ENCODE assay signal across 9 cellular contexts in genomic region chr1:160204526-160205241, GRCh38. TPM values are rescaled to one million over a fixed set of nuclear protein-coding genes. Genes with fewer than 3 reads are reported as not detected.
DNase-seq lines count a peak whose midpoint lies in the region; ATAC-seq, FAIRE-seq and TF ChIP-seq lines count a peak whose summit lies in the region.
"Had no signal": no experiment of that assay in that cellular context is flagged by ENCODE, and none has a peak within 500 bp of the region (broad histone marks: within the 10 kb centered on the region; RNA-seq: fewer than 3 reads in every experiment).

No MANE protein-coding gene starts in this region.

- intact Hi-C loops in CD8-positive, alpha-beta T cell (cut with DNase I, micrococcal nuclease), result loop anchor here (2.0 to 5.0 kb wide), 5 partner anchors 53 to 104 kb away; partner anchors contain the start of genes DCAF8 (in 1 of the 2) and PEX19 (in 1 of the 2)
- intact Hi-C loops in activated CD4-positive, alpha-beta memory T cell treated with anti-CD3 and anti-CD28 coated beads for 36 hours (cut with micrococcal nuclease), result loop anchor here (5.0 kb wide), 1 partner anchor 107 kb away; the partner anchor contains the start of gene IGSF8

- peak overlapping the region; percentile 40; the same call in 1 of the 2 replicates for H3K9ac ChIP-seq in iPS-20b (ENCODE audit: low read depth, low read length)
- peak overlapping the region in 1 of 5 donors; percentile 63 for H3K9ac ChIP-seq in subcutaneous abdominal adipose tissue (ENCODE audit: low read length in 5 of 5)

- no peak overlapping the region for H3K27ac ChIP-seq in CD8-positive, alpha-beta T cell (ENCODE audit: low read depth, low read length)
- no peak overlapping the region for H3K27ac ChIP-seq in iPS-20b (ENCODE audit: low read length)
- peak overlapping the region; percentile 68 for H3K27ac ChIP-seq in subcutaneous abdominal adipose tissue (ENCODE audit: low read depth, low read length)

- no peaks in the 10 kb centered on the region for H3K27me3 ChIP-seq in CD8-positive, alpha-beta T cell (ENCODE audit: insufficient read depth, low read length)
- H3K27me3 ChIP-seq in iPS-20b (ENCODE audit: insufficient read depth, low read length) (no peaks in the 10 kb centered on the region), subcutaneous abdominal adipose tissue (ENCODE audit: control insufficient read depth in 5 of 5, insufficient read depth in 4 of 5, low read length in 5 of 5) (no peaks in the 10 kb centered on the region)

- DNase-seq in CD8-positive, alpha-beta T cell, result no peak
- peak; percentile 33 for DNase-seq in activated CD4-positive, alpha-beta memory T cell treated with anti-CD3 and anti-CD28 coated beads for 36 hours
- DNase-seq in urothelium cell line (ENCODE audit: low spot score) (no peak), NCI-H2227 (lab: John Stamatoyannopoulos, UW; ENCODE audit: unreplicated experiment) (no peak)

- no peaks in the 10 kb centered on the region for H3K27me3 Mint-ChIP-seq in CD8-positive, alpha-beta T cell (ENCODE audit: low read depth)
- H3K27me3 Mint-ChIP-seq in activated CD4-positive, alpha-beta memory T cell treated with anti-CD3 and anti-CD28 coated beads for 36 hours, result no peaks in the 10 kb centered on the region

- no peak for TF ChIP-seq CTCF in CD8-positive, alpha-beta T cell (IDR thresholded peaks at IDR 0.05)

- H3K4me1 ChIP-seq in CD8-positive, alpha-beta T cell (ENCODE audit: insufficient read depth, low read length), result peaks cover 19% of the 10 kb centered on the region
- H3K4me1 ChIP-seq in iPS-20b (ENCODE audit: insufficient read depth, low read length), result peaks cover 33% of the 10 kb centered on the region
- peaks cover 3 to 55% (median 47%) of the 10 kb centered on the region in 5 donors for H3K4me1 ChIP-seq in subcutaneous abdominal adipose tissue (ENCODE audit: control insufficient read depth in 5 of 5, insufficient read depth in 5 of 5, low read length in 5 of 5)

- H3K4me3 Mint-ChIP-seq in CD8-positive, alpha-beta T cell, result peak overlapping the region; percentile 90
- peak overlapping the region; percentile 87 for H3K4me3 Mint-ChIP-seq in activated CD4-positive, alpha-beta memory T cell treated with anti-CD3 and anti-CD28 coated beads for 36 hours

- H3K36me3 Mint-ChIP-seq in CD8-positive, alpha-beta T cell, result peaks cover 6% of the 10 kb centered on the region
- H3K36me3 Mint-ChIP-seq in activated CD4-positive, alpha-beta memory T cell treated with anti-CD3 and anti-CD28 coated beads for 36 hours, result peaks cover 4% of the 10 kb centered on the region

- ATAC-seq in CD8-positive, alpha-beta T cell, result no peak
- ATAC-seq in GM19324 (IDR thresholded peaks at IDR 0.05; ENCODE audit: low FRiP score, unreplicated experiment), result peak; percentile 59
- ATAC-seq in HG03378 (IDR thresholded peaks at IDR 0.05; ENCODE audit: unreplicated experiment), result peak; percentile 77

- no peaks in the 10 kb centered on the region for H3K36me3 ChIP-seq in CD8-positive, alpha-beta T cell (ENCODE audit: insufficient read depth, low read length)
- H3K36me3 ChIP-seq in iPS-20b (ENCODE audit: insufficient read depth, low read depth, low read length) (peaks cover 16% of the 10 kb centered on the region), subcutaneous abdominal adipose tissue (ENCODE audit: control insufficient read depth in 5 of 5, insufficient read depth in 5 of 5, low read length in 5 of 5) (peaks cover 0 to 25% (median 10%) of the 10 kb centered on the region in 5 donors)

- H3K9me3 ChIP-seq in CD8-positive, alpha-beta T cell (ENCODE audit: low read length), result no peaks in the 10 kb centered on the region
- H3K9me3 ChIP-seq in iPS-20b (ENCODE audit: insufficient read depth, low read depth, low read length) (no peaks in the 10 kb centered on the region), subcutaneous abdominal adipose tissue (ENCODE audit: control insufficient read depth in 5 of 5, low read length in 5 of 5) (no peaks in the 10 kb centered on the region)

- no peaks in the 10 kb centered on the region for H3K9me3 Mint-ChIP-seq in CD8-positive, alpha-beta T cell
- H3K9me3 Mint-ChIP-seq in activated CD4-positive, alpha-beta memory T cell treated with anti-CD3 and anti-CD28 coated beads for 36 hours, result no peaks in the 10 kb centered on the region

- POLR2A ChIA-PET in CD8-positive, alpha-beta T cell (lab: Charles Lee), result interaction anchor here (0.9 to 1.4 kb wide), 3 partner anchors 8 to 87 kb away, joined by 3 read pairs; no protein-coding TSS in a partner anchor
- POLR2A ChIA-PET in activated CD4-positive, alpha-beta memory T cell treated with anti-CD3 and anti-CD28 coated beads for 36 hours (lab: Charles Lee), result interaction anchor here (1.0 to 1.6 kb wide), 2 partner anchors 58 to 80 kb away, joined by 3 to 4 read pairs; partner anchors contain the start of gene PEX19

- H3K4me3 ChIP-seq in CD8-positive, alpha-beta T cell (ENCODE audit: low read depth, low read length), result peak overlapping the region; percentile 40
- H3K4me3 ChIP-seq in iPS-20b (ENCODE audit: low read length) (peak overlapping the region; percentile 58; the same call in 1 of the 2 replicates), subcutaneous abdominal adipose tissue (ENCODE audit: low read depth in 1 of 5, low read length in 5 of 5) (peak overlapping the region in 4 of 5 donors; percentile 37 to 50 (median 42))

- no peak for FAIRE-seq in urothelium cell line (lab: Jason Lieb, UNC)
- FAIRE-seq: TTC549 had no signal

- peak overlapping the region; percentile 56 for H3K27ac Mint-ChIP-seq in CD8-positive, alpha-beta T cell
- H3K27ac Mint-ChIP-seq in activated CD4-positive, alpha-beta memory T cell treated with anti-CD3 and anti-CD28 coated beads for 36 hours, result peak overlapping the region; percentile 82

- CTCF ChIA-PET in CD8-positive, alpha-beta T cell (lab: Charles Lee), result interaction anchor here (4.8 kb wide), 1 partner anchor 12 kb away, joined by 40 read pairs; no protein-coding TSS in a partner anchor
- CTCF ChIA-PET in activated CD4-positive, alpha-beta memory T cell treated with anti-CD3 and anti-CD28 coated beads for 36 hours (lab: Charles Lee), result interaction anchor here (0.7 to 10.5 kb wide), 4 partner anchors 12 to 87 kb away, joined by 3 to 70 read pairs (median 29); no protein-coding TSS in a partner anchor

- peaks cover 33% of the 10 kb centered on the region for H3K4me1 Mint-ChIP-seq in CD8-positive, alpha-beta T cell (ENCODE audit: low read depth)
- H3K4me1 Mint-ChIP-seq in activated CD4-positive, alpha-beta memory T cell treated with anti-CD3 and anti-CD28 coated beads for 36 hours (ENCODE audit: low read depth), result peaks cover 47% of the 10 kb centered on the region

RNA-seq across cellular contexts. Expression of gene PEA15, which starts 0.5 kb away (rescaled TPM):
- 10 to 100 TPM in 1 of 2 experiments, 1 to 10 TPM in 1; 9.1 to 10.9 TPM for total RNA-seq in CD8-positive, alpha-beta T cell
- total RNA-seq in activated CD4-positive, alpha-beta memory T cell treated with anti-CD3 and anti-CD28 coated beads for 36 hours, result 10 to 100 TPM; 51.8 to 51.9 TPM

RNA-seq across cellular contexts. Expression of gene CASQ1, which starts 14.3 kb away (rescaled TPM):
- not detected for total RNA-seq in CD8-positive, alpha-beta T cell
- total RNA-seq in activated CD4-positive, alpha-beta memory T cell treated with anti-CD3 and anti-CD28 coated beads for 36 hours, result not detected

RNA-seq across cellular contexts. Expression of gene ATP1A4, which starts 53.3 kb away (rescaled TPM):
- not detected for total RNA-seq in CD8-positive, alpha-beta T cell
- not detected for total RNA-seq in activated CD4-positive, alpha-beta memory T cell treated with anti-CD3 and anti-CD28 coated beads for 36 hours

RNA-seq across cellular contexts. Expression of gene DCAF8, which starts 57.7 kb away (rescaled TPM):
- total RNA-seq in CD8-positive, alpha-beta T cell, result 100 to 1,000 TPM; 152 to 162 TPM
- total RNA-seq in activated CD4-positive, alpha-beta memory T cell treated with anti-CD3 and anti-CD28 coated beads for 36 hours, result 100 to 1,000 TPM; 142 to 150 TPM

Comparison
In these comparisons a context has a peak if more than half of its experiments do, and no peak if none do; other contexts are left out.
1. RNA of gene PEA15, which starts 0.5 kb away (total RNA-seq): 51.8 to 51.9 TPM in activated CD4-positive, alpha-beta memory T cell treated with anti-CD3 and anti-CD28 coated beads for 36 hours; 9.1 to 10.9 TPM in CD8-positive, alpha-beta T cell; every median in the first group is over 4 times any median in the second.
2. Peak in every context shown above with its lines, with median percentiles within 50 percentile points of each other: H3K4me3 ChIP-seq.